In the genomic region with DNA sequence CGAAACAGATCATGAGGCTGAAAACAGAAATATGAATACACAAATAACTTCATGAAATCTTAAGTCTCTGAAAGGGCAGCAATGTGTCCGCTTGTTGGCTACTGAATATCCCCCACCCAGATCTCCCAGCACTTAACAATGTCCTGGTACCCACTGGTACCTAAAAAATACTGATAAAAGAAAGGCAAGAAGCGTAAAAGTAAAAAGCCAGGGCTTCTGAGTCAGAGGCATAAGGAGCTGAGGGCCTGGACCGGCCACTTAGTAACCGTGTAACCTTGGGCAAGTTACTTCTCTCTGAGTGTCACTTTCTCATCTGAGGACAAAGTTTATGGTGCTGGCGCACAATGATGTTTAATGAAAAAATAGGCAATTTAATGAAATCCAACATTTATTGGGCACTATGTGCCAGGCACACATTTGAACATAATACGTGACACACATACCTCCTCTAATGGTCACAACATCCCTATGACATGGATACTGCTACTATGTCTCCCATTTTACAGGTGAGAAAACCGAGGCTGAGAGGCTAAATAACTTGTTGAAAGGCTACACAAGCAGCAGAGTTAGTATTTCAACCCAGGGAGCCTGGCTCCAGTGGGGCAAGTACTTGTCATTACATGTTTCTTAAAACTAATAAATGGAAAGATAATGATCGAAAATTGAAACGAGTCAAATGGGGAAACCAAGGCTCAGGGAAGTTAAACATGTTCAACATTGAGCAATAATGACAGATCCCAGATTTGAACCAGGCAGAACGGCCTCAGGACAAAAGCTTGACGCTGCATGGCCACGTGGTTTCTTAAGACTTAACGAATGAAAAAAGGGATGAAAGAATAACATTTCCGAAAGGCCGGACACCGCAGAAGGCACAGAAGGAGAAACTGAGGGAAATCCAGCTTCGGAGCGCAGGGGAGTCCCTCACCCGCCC, we compare ENCODE assay signal across 8 cellular contexts.
DNase-seq lines count a peak whose midpoint lies in the region.

No MANE protein-coding gene starts in this region.

- DNase-seq in NCI-H446 (lab: John Stamatoyannopoulos, UW) (peak; percentile 39 to 54), NCI-H446 treated with DMSO at 0.1 percent for 48 hours (lab: John Stamatoyannopoulos, UW) (no peak), NCI-H82 treated with DMSO at 0.1 percent for 48 hours (lab: John Stamatoyannopoulos, UW; ENCODE audit: unreplicated experiment) (peak; percentile 15), dedifferentiated amniotic fluid mesenchymal stem cell (ENCODE audit: extremely low spot score) (peak; percentile 58), iPS-NIHi11 (ENCODE audit: low spot score) (no peak), islet precursor cell (no peak)
- DNase-seq in activated CD4-positive, CD25-positive, alpha-beta regulatory T cell (lab: John Stamatoyannopoulos, UW), result no peak

- H3K9me3 ChIP-seq in muscle layer of duodenum (ENCODE audit: control insufficient read depth in 1 of 2, low read length in 2 of 2), result no peaks in the 10 kb centered on the region

- peak overlapping the region; percentile 81 to 84 for H3K4me3 ChIP-seq in muscle layer of duodenum (ENCODE audit: low read depth in 1 of 2, low read length in 2 of 2)

- H3K27me3 ChIP-seq in muscle layer of duodenum (ENCODE audit: low read depth, low read length), result no peaks in the 10 kb centered on the region

- H3K4me1 ChIP-seq in muscle layer of duodenum (ENCODE audit: control insufficient read depth in 1 of 2, insufficient read depth in 2 of 2, low read length in 2 of 2), result peaks cover 8 to 29% of the 10 kb centered on the region in 2 donors

- H3K27ac ChIP-seq in muscle layer of duodenum (ENCODE audit: low read length), result peak overlapping the region; percentile 84

- peaks cover 12 to 18% of the 10 kb centered on the region in 2 donors for H3K36me3 ChIP-seq in muscle layer of duodenum (ENCODE audit: control insufficient read depth in 1 of 2, insufficient read depth in 2 of 2, low read length in 2 of 2)

Comparison
In these comparisons a context has a peak if more than half of its experiments do, and no peak if none do; other contexts are left out.
1. DNase-seq: peak in NCI-H446 (2 of 2), NCI-H82 treated with DMSO at 0.1 percent for 48 hours (single experiment) and dedifferentiated amniotic fluid mesenchymal stem cell (single experiment); none in NCI-H446 treated with DMSO at 0.1 percent for 48 hours (single experiment), iPS-NIHi11 (single experiment), islet precursor cell (single experiment) and activated CD4-positive, CD25-positive, alpha-beta regulatory T cell (0 of 4).